ENCODE assay signal across 33 cellular contexts in the genomic region with DNA sequence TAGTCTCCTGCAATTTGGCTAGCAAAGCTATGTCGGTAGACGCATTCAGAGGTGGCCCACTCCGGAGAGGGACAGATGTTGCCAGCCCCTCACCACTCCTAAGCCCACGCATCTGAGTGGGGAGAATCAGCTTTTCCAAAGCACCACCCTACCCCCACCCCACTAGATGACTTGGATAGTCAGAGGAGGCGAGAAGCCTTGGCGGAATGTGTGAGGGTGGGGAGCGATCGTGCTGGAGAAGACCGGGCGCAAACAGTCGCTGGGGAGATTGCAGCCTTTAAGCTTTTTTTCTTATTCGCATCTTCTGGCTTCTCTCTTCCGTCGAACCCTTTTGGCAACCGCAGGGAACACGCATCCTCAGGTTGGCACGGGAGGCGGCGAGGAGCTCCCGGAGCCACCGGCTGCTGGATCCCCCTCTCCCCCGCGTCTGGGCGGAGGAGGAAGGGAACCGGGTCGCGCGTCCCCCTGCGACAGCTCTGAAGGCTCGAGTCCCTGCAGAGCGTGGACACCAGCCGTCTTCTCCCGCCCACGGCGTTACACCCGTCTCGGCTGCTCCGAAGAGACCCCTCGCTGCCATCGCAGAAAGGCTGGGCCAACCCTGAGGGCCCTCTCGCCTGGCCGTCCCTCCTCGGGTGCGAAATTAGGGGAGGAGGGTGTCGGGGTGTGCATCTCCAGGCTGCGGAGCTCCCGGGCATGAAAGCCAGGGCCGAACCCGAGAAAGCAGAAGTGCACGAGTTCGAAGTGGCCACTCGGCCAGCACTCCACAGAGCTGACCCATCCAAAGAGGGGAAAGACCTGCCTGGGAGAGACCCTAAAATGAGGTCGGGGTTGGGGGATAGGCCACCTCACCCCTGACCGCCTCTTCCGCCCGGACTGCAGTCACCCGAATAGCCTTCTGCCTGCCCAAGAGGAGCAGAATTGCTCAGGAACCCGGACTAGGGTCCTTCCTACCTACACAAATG. TPM values are rescaled to one million over a fixed set of nuclear protein-coding genes. Genes with fewer than 3 reads are reported as not detected.
"Had no signal": no experiment of that assay in that cellular context is flagged by ENCODE, and none has a peak within 500 bp of the region (broad histone marks: within the 10 kb centered on the region; RNA-seq: fewer than 3 reads in every experiment).

No MANE protein-coding gene starts in this region.

- H3K4me3 Mint-ChIP-seq: activated CD4-positive, alpha-beta memory T cell treated with anti-CD3 and anti-CD28 coated beads, Interleukin-2, amount 10 ng/mL, durations not matched to agents 7 days and 5 days; activated CD4-positive, alpha-beta T cell treated with anti-CD3 and anti-CD28 coated beads, Interleukin-2, amount 10 ng/mL, durations not matched to agents 7 days and 5 days; activated naive CD8-positive, alpha-beta T cell treated with anti-CD3 and anti-CD28 coated beads for 36 hours; stimulated activated naive CD8-positive, alpha-beta T cell treated with anti-CD3 and anti-CD28 coated beads, Interleukin-15, Interleukin-2, amounts not matched to agents 100 ng/mL and 50 ng/mL, for 24 hours; type B pancreatic cell; WTC11 had no signal

- H3K4me3 ChIP-seq: adrenal gland, body of pancreas, heart left ventricle, pancreas, prostate gland, right atrium auricular region, thoracic aorta, vagina had no signal

- H3K9me3 Mint-ChIP-seq: activated CD4-positive, alpha-beta memory T cell treated with anti-CD3 and anti-CD28 coated beads, Interleukin-2, amount 10 ng/mL, durations not matched to agents 7 days and 5 days; activated CD4-positive, alpha-beta T cell treated with anti-CD3 and anti-CD28 coated beads, Interleukin-2, amount 10 ng/mL, durations not matched to agents 7 days and 5 days; activated T-helper 2 cell treated with anti-CD3 and anti-CD28 coated beads, Interferon-gamma antibody, Interleukin-2, Interleukin-4, amounts not matched to agents 10 μg/mL and 5 μg/mL and 100 μg/mL, durations not matched to agents 14 hours and 24 hours and 36 hours; type B pancreatic cell; WTC11 had no signal

- ATAC-seq: body of pancreas, heart left ventricle, left cardiac atrium, pancreas, WTC11 had no signal

- H3K27ac Mint-ChIP-seq: activated CD4-positive, alpha-beta memory T cell treated with anti-CD3 and anti-CD28 coated beads, Interleukin-2, amount 10 ng/mL, durations not matched to agents 7 days and 5 days; activated CD4-positive, alpha-beta T cell treated with anti-CD3 and anti-CD28 coated beads, Interleukin-2, amount 10 ng/mL, durations not matched to agents 7 days and 5 days; activated naive CD8-positive, alpha-beta T cell treated with anti-CD3 and anti-CD28 coated beads for 36 hours; activated T-helper 2 cell treated with anti-CD3 and anti-CD28 coated beads, Interferon-gamma antibody, Interleukin-2, Interleukin-4, amounts not matched to agents 10 μg/mL and 5 μg/mL and 100 μg/mL, durations not matched to agents 14 hours and 24 hours and 36 hours; nephron; stimulated activated naive CD8-positive, alpha-beta T cell treated with anti-CD3 and anti-CD28 coated beads, Interleukin-15, Interleukin-2, amounts not matched to agents 100 ng/mL and 50 ng/mL, for 24 hours; type B pancreatic cell; WTC11 had no signal

- DNase-seq: activated CD4-positive, alpha-beta memory T cell treated with anti-CD3 and anti-CD28 coated beads, Interleukin-2, amount 10 ng/mL, durations not matched to agents 7 days and 5 days; activated CD4-positive, alpha-beta T cell treated with anti-CD3 and anti-CD28 coated beads for 1 hour; activated CD4-positive, alpha-beta T cell treated with anti-CD3 and anti-CD28 coated beads, Interleukin-2, amount 10 ng/mL, durations not matched to agents 7 days and 5 days; activated naive CD4-positive, alpha-beta T cell treated with Interleukin-2 at 50 U/mL for 16 hours; activated naive CD8-positive, alpha-beta T cell treated with anti-CD3 and anti-CD28 coated beads for 36 hours; activated T-cell treated with anti-CD3 and anti-CD28 coated beads, Interleukin-2, amount 50 U/mL, for 48 hours; adrenal gland; aorta; body of pancreas; effector memory CD4-positive, alpha-beta T cell; heart left ventricle; islet precursor cell; left cardiac atrium; mammary epithelial cell; stimulated activated CD4-positive, alpha-beta T cell treated with anti-CD3 and anti-CD28 coated beads, Interleukin-2, amount 100 ng/mL, for 48 hours; T-helper 2 cell had no signal

- H3K27me3 ChIP-seq: vagina had no signal

- H3K36me3 ChIP-seq: adrenal gland, heart left ventricle, pancreas, prostate gland, right atrium auricular region, thoracic aorta, vagina had no signal

- H3K36me3 Mint-ChIP-seq: activated naive CD8-positive, alpha-beta T cell treated with anti-CD3 and anti-CD28 coated beads for 36 hours; type B pancreatic cell; WTC11 had no signal

RNA-seq across cellular contexts. Expression of gene EVX2, which starts 12.2 kb away (rescaled TPM):
- total RNA-seq: activated CD4-positive, alpha-beta memory T cell treated with anti-CD3 and anti-CD28 coated beads, Interleukin-2, amount 10 ng/mL, durations not matched to agents 7 days and 5 days; activated CD4-positive, alpha-beta T cell treated with anti-CD3 and anti-CD28 coated beads, Interleukin-2, amount 10 ng/mL, durations not matched to agents 7 days and 5 days; activated naive CD8-positive, alpha-beta T cell treated with anti-CD3 and anti-CD28 coated beads for 36 hours; activated T-helper 2 cell treated with anti-CD3 and anti-CD28 coated beads, Interferon-gamma antibody, Interleukin-2, Interleukin-4, amounts not matched to agents 10 μg/mL and 5 μg/mL and 100 μg/mL, durations not matched to agents 14 hours and 24 hours and 36 hours; adrenal gland; aorta; body of pancreas; dermis microvascular lymphatic vessel endothelial cell; fibroblast of lung; fibroblast of villous mesenchyme; left cardiac atrium; liver; mammary epithelial cell; mucosa of gallbladder; pancreas; right atrium auricular region; thoracic aorta; WTC11 had no signal

RNA-seq across cellular contexts. Expression of gene HOXD13, which starts 20.9 kb away (rescaled TPM):
- total RNA-seq: activated CD4-positive, alpha-beta memory T cell treated with anti-CD3 and anti-CD28 coated beads, Interleukin-2, amount 10 ng/mL, durations not matched to agents 7 days and 5 days; activated CD4-positive, alpha-beta T cell treated with anti-CD3 and anti-CD28 coated beads, Interleukin-2, amount 10 ng/mL, durations not matched to agents 7 days and 5 days; activated naive CD8-positive, alpha-beta T cell treated with anti-CD3 and anti-CD28 coated beads for 36 hours; activated T-helper 2 cell treated with anti-CD3 and anti-CD28 coated beads, Interferon-gamma antibody, Interleukin-2, Interleukin-4, amounts not matched to agents 10 μg/mL and 5 μg/mL and 100 μg/mL, durations not matched to agents 14 hours and 24 hours and 36 hours; adrenal gland; aorta; body of pancreas; dermis microvascular lymphatic vessel endothelial cell; fibroblast of lung; heart left ventricle; left cardiac atrium; liver; mammary epithelial cell; mucosa of gallbladder; pancreas; right atrium auricular region; thoracic aorta; WTC11 had no signal

RNA-seq across cellular contexts. Expression of gene HOXD12, which starts 28.0 kb away (rescaled TPM):
- total RNA-seq: activated CD4-positive, alpha-beta memory T cell treated with anti-CD3 and anti-CD28 coated beads, Interleukin-2, amount 10 ng/mL, durations not matched to agents 7 days and 5 days; activated CD4-positive, alpha-beta T cell treated with anti-CD3 and anti-CD28 coated beads, Interleukin-2, amount 10 ng/mL, durations not matched to agents 7 days and 5 days; activated naive CD8-positive, alpha-beta T cell treated with anti-CD3 and anti-CD28 coated beads for 36 hours; activated T-helper 2 cell treated with anti-CD3 and anti-CD28 coated beads, Interferon-gamma antibody, Interleukin-2, Interleukin-4, amounts not matched to agents 10 μg/mL and 5 μg/mL and 100 μg/mL, durations not matched to agents 14 hours and 24 hours and 36 hours; adrenal gland; aorta; body of pancreas; dermis microvascular lymphatic vessel endothelial cell; fibroblast of lung; fibroblast of villous mesenchyme; heart left ventricle; left cardiac atrium; liver; mammary epithelial cell; mucosa of gallbladder; pancreas; right atrium auricular region; skeletal muscle tissue; subcutaneous adipose tissue; thoracic aorta had no signal

RNA-seq across cellular contexts. Expression of gene HOXD11, which starts 35.5 kb away (rescaled TPM):
- total RNA-seq: activated CD4-positive, alpha-beta memory T cell treated with anti-CD3 and anti-CD28 coated beads, Interleukin-2, amount 10 ng/mL, durations not matched to agents 7 days and 5 days; activated CD4-positive, alpha-beta T cell treated with anti-CD3 and anti-CD28 coated beads, Interleukin-2, amount 10 ng/mL, durations not matched to agents 7 days and 5 days; activated naive CD8-positive, alpha-beta T cell treated with anti-CD3 and anti-CD28 coated beads for 36 hours; activated T-helper 2 cell treated with anti-CD3 and anti-CD28 coated beads, Interferon-gamma antibody, Interleukin-2, Interleukin-4, amounts not matched to agents 10 μg/mL and 5 μg/mL and 100 μg/mL, durations not matched to agents 14 hours and 24 hours and 36 hours; adrenal gland; body of pancreas; dermis microvascular lymphatic vessel endothelial cell; fibroblast of lung; heart left ventricle; left cardiac atrium; liver; mammary epithelial cell; mucosa of gallbladder; pancreas; right atrium auricular region; skeletal muscle tissue; subcutaneous adipose tissue; thoracic aorta; WTC11 had no signal

RNA-seq across cellular contexts. Expression of gene HOXD10, which starts 45.0 kb away (rescaled TPM):
- total RNA-seq: activated CD4-positive, alpha-beta memory T cell treated with anti-CD3 and anti-CD28 coated beads, Interleukin-2, amount 10 ng/mL, durations not matched to agents 7 days and 5 days; activated CD4-positive, alpha-beta T cell treated with anti-CD3 and anti-CD28 coated beads, Interleukin-2, amount 10 ng/mL, durations not matched to agents 7 days and 5 days; activated naive CD8-positive, alpha-beta T cell treated with anti-CD3 and anti-CD28 coated beads for 36 hours; activated T-helper 2 cell treated with anti-CD3 and anti-CD28 coated beads, Interferon-gamma antibody, Interleukin-2, Interleukin-4, amounts not matched to agents 10 μg/mL and 5 μg/mL and 100 μg/mL, durations not matched to agents 14 hours and 24 hours and 36 hours; fibroblast of lung; left cardiac atrium; liver; mammary epithelial cell; mucosa of gallbladder; pancreas; right atrium auricular region; thoracic aorta; WTC11 had no signal
